In the genomic region with DNA sequence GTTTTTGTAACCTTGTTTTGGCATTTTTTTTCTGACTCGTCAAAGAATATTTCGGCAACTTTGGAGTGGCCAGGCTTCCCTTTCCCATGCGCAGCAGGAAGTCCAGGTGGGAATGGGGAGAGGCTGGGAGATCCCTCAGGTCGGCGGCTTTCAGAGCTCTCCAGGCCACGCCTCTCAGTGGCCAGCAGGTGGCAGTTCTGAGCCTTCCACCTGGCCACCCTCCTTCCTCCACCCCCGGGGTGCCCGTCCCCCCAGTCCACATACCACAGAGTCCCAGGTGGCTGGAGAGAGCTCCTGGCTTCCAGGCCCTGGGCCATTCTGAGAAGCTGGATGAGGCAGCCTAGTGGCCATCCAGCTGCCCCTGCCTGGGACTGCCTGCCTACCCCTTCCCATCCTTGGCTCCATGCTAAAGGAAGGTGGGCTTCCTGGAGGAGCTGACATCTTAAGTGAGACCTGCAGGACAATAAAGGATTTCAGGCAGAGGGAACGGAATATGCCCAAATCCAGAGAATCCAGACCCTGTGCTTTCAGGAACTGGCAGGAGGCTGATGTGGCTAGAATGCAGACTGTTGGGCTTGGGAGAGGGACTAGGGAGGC, we compare ENCODE assay signal across 8 cellular contexts. TPM values are rescaled to one million over a fixed set of nuclear protein-coding genes. Genes with fewer than 3 reads are reported as not detected.
DNase-seq lines count a peak whose midpoint lies in the region; ATAC-seq and TF ChIP-seq lines count a peak whose summit lies in the region.

No MANE protein-coding gene starts in this region.

- H3K9me3 ChIP-seq in OCI-LY7 (ENCODE audit: low read length) = no peaks in the 10 kb centered on the region

- H3K9me3 Mint-ChIP-seq in activated CD4-positive, alpha-beta T cell treated with anti-CD3 and anti-CD28 coated beads for 36 hours (ENCODE audit: low read depth) = no peaks in the 10 kb centered on the region
- H3K9me3 Mint-ChIP-seq in mesothelial cell of epicardium = no peaks in the 10 kb centered on the region

- H3K9me2 ChIP-seq in OCI-LY7 (ENCODE audit: insufficient read depth, low read length) = no peaks in the 10 kb centered on the region

- DNase-seq in activated CD4-positive, alpha-beta T cell treated with anti-CD3 and anti-CD28 coated beads for 36 hours = peak; percentile 71
- DNase-seq in activated CD4-positive, alpha-beta T cell treated with anti-CD3 and anti-CD28 coated beads, Interleukin-2, amount 50 U/mL, for 4 hours = no peak
- peak; percentile 55 for DNase-seq in OCI-LY7 (ENCODE audit: low spot score)
- DNase-seq in brain microvascular endothelial cell = no peak
- DNase-seq in mesothelial cell of epicardium (ENCODE audit: low spot score in 2 of 2, unreplicated experiment in 2 of 2) = peak in 1 of 2 experiments; percentile 50
- no peak for DNase-seq in NCI-H1092 treated with DMSO at 0.1 percent for 48 hours (lab: John Stamatoyannopoulos, UW)

- intact Hi-C loops in activated CD4-positive, alpha-beta T cell treated with anti-CD3 and anti-CD28 coated beads for 36 hours (cut with DNase I, micrococcal nuclease) = no loop called here
- intact Hi-C loops in OCI-LY7 (cut with micrococcal nuclease; ENCODE audit: unreplicated experiment) = loop anchor here (5.0 to 10.0 kb wide), 2 partner anchors 126 to 797 kb away; no protein-coding TSS in a partner anchor

- CTCF ChIA-PET in activated CD4-positive, alpha-beta T cell treated with anti-CD3 and anti-CD28 coated beads for 36 hours (lab: Charles Lee) = interaction anchor here (0.6 to 2.5 kb wide), 21 partner anchors 8 to 295 kb away, joined by 3 to 14 read pairs (median 3); no protein-coding TSS in a partner anchor
- CTCF ChIA-PET in OCI-LY7 (lab: Charles Lee; ENCODE audit: unreplicated experiment) = interaction anchor here (0.6 to 0.7 kb wide), 2 partner anchors 62 to 259 kb away, joined by 3 to 5 read pairs; no protein-coding TSS in a partner anchor

- no peak overlapping the region for H3K4me2 ChIP-seq in OCI-LY7 (ENCODE audit: low read length)

- TF ChIP-seq CTCF in OCI-LY7 (conservative IDR thresholded peaks at IDR 0.05; ENCODE audit: low read length) = peak; percentile 82
- peak; percentile 74 for TF ChIP-seq CTCF in brain microvascular endothelial cell (IDR thresholded peaks at IDR 0.05; ENCODE audit: low read depth, low read length, missing control alignments)
- peak; percentile 59 for TF ChIP-seq CTCF in mesothelial cell of epicardium (IDR thresholded peaks at IDR 0.05; ENCODE audit: unreplicated experiment)

- in situ Hi-C loops in brain microvascular endothelial cell (cut with HindIII; ENCODE audit: low pct_ligation_motif_present, low sequenced_read_pairs) = no loop called here

- H3K36me3 Mint-ChIP-seq in activated CD4-positive, alpha-beta T cell treated with anti-CD3 and anti-CD28 coated beads for 36 hours (ENCODE audit: low read depth) = no peaks in the 10 kb centered on the region
- no peaks in the 10 kb centered on the region for H3K36me3 Mint-ChIP-seq in mesothelial cell of epicardium

- peaks cover 4% of the 10 kb centered on the region for H3K27me3 Mint-ChIP-seq in activated CD4-positive, alpha-beta T cell treated with anti-CD3 and anti-CD28 coated beads for 36 hours
- H3K27me3 Mint-ChIP-seq in mesothelial cell of epicardium (ENCODE audit: low read depth) = peaks cover 12% of the 10 kb centered on the region

- ATAC-seq in activated CD4-positive, alpha-beta T cell treated with anti-CD3 and anti-CD28 coated beads for 36 hours = peak; percentile 79
- ATAC-seq in GM18517 (IDR thresholded peaks at IDR 0.05; ENCODE audit: unreplicated experiment) = no peak
- no peak for ATAC-seq in HG03025 (IDR thresholded peaks at IDR 0.05; ENCODE audit: low FRiP score, unreplicated experiment)

- no peaks in the 10 kb centered on the region for H3K4me1 ChIP-seq in OCI-LY7 (ENCODE audit: insufficient read depth, low read length, poor library complexity, severe bottlenecking)

- no peaks in the 10 kb centered on the region for H4K20me1 ChIP-seq in OCI-LY7 (ENCODE audit: insufficient read depth, low read length)

- H3K27me3 ChIP-seq in brain microvascular endothelial cell (replicated peaks) = no peaks in the 10 kb centered on the region

- no peak overlapping the region for H2AFZ ChIP-seq in OCI-LY7 (ENCODE audit: low read length)

- no peak overlapping the region for H3K4me3 ChIP-seq in OCI-LY7 (ENCODE audit: low read depth, low read length, poor library complexity, severe bottlenecking)
- H3K4me3 ChIP-seq in brain microvascular endothelial cell (ENCODE audit: low read depth, low read length) = no peak overlapping the region

- no peak overlapping the region for H3K4me3 Mint-ChIP-seq in activated CD4-positive, alpha-beta T cell treated with anti-CD3 and anti-CD28 coated beads for 36 hours
- no peak overlapping the region for H3K4me3 Mint-ChIP-seq in mesothelial cell of epicardium

- H3K27ac Mint-ChIP-seq in activated CD4-positive, alpha-beta T cell treated with anti-CD3 and anti-CD28 coated beads for 36 hours = no peak overlapping the region
- H3K27ac Mint-ChIP-seq in mesothelial cell of epicardium = no peak overlapping the region

- H3K4me1 Mint-ChIP-seq in activated CD4-positive, alpha-beta T cell treated with anti-CD3 and anti-CD28 coated beads for 36 hours = peaks cover under 1% of the 10 kb centered on the region
- H3K4me1 Mint-ChIP-seq in mesothelial cell of epicardium = no peaks in the 10 kb centered on the region

- no peaks in the 10 kb centered on the region for H3K79me2 ChIP-seq in OCI-LY7 (ENCODE audit: insufficient read depth, low read depth, low read length)

- POLR2A ChIA-PET in activated CD4-positive, alpha-beta T cell treated with anti-CD3 and anti-CD28 coated beads for 36 hours (lab: Charles Lee) = interaction anchor here (0.7 kb wide), 1 partner anchor 120 kb away, joined by 3 read pairs; no protein-coding TSS in a partner anchor
- POLR2A ChIA-PET in OCI-LY7 (lab: Charles Lee) = interaction anchor here (0.6 to 1.2 kb wide), 3 partner anchors 18 to 87 kb away, joined by 3 to 5 read pairs (median 4); a partner anchor contains a TSS

- H3K36me3 ChIP-seq in OCI-LY7 (ENCODE audit: insufficient read depth, low read length) = no peaks in the 10 kb centered on the region
- no peaks in the 10 kb centered on the region for H3K36me3 ChIP-seq in brain microvascular endothelial cell (replicated peaks)

- H3K27ac ChIP-seq in OCI-LY7 (ENCODE audit: low read depth, low read length, poor library complexity, severe bottlenecking) (no peak overlapping the region), brain microvascular endothelial cell (no peak overlapping the region)

- no TSS peak for BruUV-seq in OCI-LY7 (replicated peaks; lab: Mats Ljungman, UMichigan)

RNA-seq across cellular contexts. Expression of a gene that starts 46.3 kb away (rescaled TPM):
- total RNA-seq in activated CD4-positive, alpha-beta T cell treated with anti-CD3 and anti-CD28 coated beads for 36 hours = 10 to 100 TPM; 29.4 to 30.4 TPM
- total RNA-seq in OCI-LY7 (2014; rRNA removed; shearing (Covaris generic)) = 13.4 and 23.2 TPM in 2 replicates
- total RNA-seq in OCI-LY7 (2022) (34.0 and 36.1 TPM in 2 replicates), mesothelial cell of epicardium (13.7 to 14.9 TPM (median 14.7 TPM) in 3 replicates)

Comparison
In these comparisons a context has a peak if more than half of its experiments do, and no peak if none do; other contexts are left out.
1. DNase-seq: peak in activated CD4-positive, alpha-beta T cell treated with anti-CD3 and anti-CD28 coated beads for 36 hours (single experiment) and OCI-LY7 (single experiment); none in activated CD4-positive, alpha-beta T cell treated with anti-CD3 and anti-CD28 coated beads, Interleukin-2, amount 50 U/mL, for 4 hours (0 of 2), brain microvascular endothelial cell (single experiment) and NCI-H1092 treated with DMSO at 0.1 percent for 48 hours (single experiment).
2. Peak in every context shown above with its lines, with median percentiles within 50 percentile points of each other: CTCF ChIP-seq.